Comparison of ENCODE assay signal across 8 cellular contexts in the genomic region with DNA sequence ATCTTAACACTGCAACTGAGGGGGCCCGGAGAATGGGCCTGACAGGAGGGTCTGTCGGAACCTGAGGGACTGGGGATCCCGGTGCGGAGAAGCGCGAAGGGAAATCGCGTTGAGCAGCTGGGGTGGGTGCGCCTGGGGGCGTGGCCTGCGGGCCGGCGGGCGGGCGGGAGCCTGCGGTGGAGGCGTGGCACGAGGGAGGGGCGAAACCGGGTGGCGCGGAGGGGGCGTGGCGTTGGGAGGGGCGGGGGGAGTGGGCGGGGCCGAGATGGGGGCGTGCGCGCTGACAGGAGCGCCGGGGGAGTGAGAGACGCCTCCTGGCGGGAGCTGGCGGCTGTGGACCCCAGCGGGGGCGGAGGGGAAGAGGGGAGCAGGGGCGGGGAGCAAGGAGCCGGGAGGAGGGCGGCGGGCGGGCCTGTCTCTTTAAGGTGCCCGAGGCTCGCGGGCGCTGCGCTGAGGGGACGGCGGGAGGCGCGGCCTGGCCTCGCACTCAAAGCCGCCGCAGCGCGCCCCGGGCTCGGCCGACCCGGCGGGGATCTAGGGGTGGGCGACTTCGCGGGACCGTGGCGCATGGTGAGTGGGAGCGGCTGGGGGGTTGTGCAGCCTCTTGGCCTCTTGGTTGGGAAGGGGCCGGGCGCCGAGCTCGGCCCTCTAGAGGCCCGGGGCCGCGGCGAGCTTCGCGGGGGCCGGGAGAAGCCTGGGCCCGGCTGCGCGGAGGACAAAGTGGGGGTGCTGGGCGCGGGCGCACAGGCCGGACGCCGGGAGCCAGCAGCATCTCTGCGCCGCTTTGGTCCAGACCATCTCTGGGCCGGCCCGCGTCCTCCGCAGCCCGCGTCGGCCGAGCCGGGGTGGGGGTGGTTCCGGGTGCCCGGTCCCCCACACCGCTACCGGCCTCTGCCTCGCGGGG. TPM values are rescaled to one million over a fixed set of nuclear protein-coding genes. Genes with fewer than 3 reads are reported as not detected.
DNase-seq lines count a peak whose midpoint lies in the region; ATAC-seq, FAIRE-seq and TF ChIP-seq lines count a peak whose summit lies in the region.

A gene (plus strand): TSS at position 423 of the 904 bp plus-strand sequence. CDS start 2,457 bp downstream, outside the sequence.

- H3K27me3 Mint-ChIP-seq in activated T-helper 1 cell treated with anti-CD3 and anti-CD28 coated beads, Interleukin-12 subunit alpha, Interleukin-12 subunit beta, Interleukin-2, Interleukin-4 antibody, amounts not matched to agents 30 ng/mL and 10 ng/mL and 1 ng/mL, durations not matched to agents 14 hours and 24 hours and 36 hours (ENCODE audit: insufficient read depth): peaks cover 32% of the 10 kb centered on the region
- H3K27me3 Mint-ChIP-seq in naive thymus-derived CD4-positive, alpha-beta T cell: peaks cover 0 to 34% (median 0%) of the 10 kb centered on the region in 5 donors
- peaks cover 3 to 11% of the 10 kb centered on the region in 2 donors for H3K27me3 Mint-ChIP-seq in stimulated activated naive B cell treated with anti-CD40 and anti-IgM and Interleukin-4, amounts not matched to agents 10 μg/mL and 1 μg/mL and 100 μg/mL, for 72 hours

- peak within 1 kb of the TSS; percentile 82 for H3K27ac ChIP-seq in fibroblast of lung (ENCODE audit: insufficient read depth, low read length)
- peak within 1 kb of the TSS; percentile 74 for H3K27ac ChIP-seq in naive thymus-derived CD4-positive, alpha-beta T cell (ENCODE audit: low read depth, low read length)

- DNase-seq in DMS79 treated with DMSO at 0.1 percent for 48 hours (lab: John Stamatoyannopoulos, UW): peak; percentile 90
- DNase-seq in Jurkat, Clone E6-1 (ENCODE audit: low read depth, low spot score): peak; percentile 87
- peak; percentile 72 for DNase-seq in RCC 7860 (ENCODE audit: low spot score)
- peak; percentile 88 for DNase-seq in activated T-helper 1 cell treated with anti-CD3 and anti-CD28 coated beads, Interleukin-12 subunit alpha, Interleukin-12 subunit beta, Interleukin-2, Interleukin-4 antibody, amounts not matched to agents 30 ng/mL and 10 ng/mL and 1 ng/mL, durations not matched to agents 14 hours and 24 hours and 36 hours (ENCODE audit: low spot score)
- DNase-seq in fibroblast of lung (ENCODE audit: low read depth in 2 of 2): peak; percentile 95
- peak; percentile 86 to 94 (median 90) for DNase-seq in naive thymus-derived CD4-positive, alpha-beta T cell
- DNase-seq in stimulated activated naive B cell treated with anti-CD40 and anti-IgM and Interleukin-4, amounts not matched to agents 10 μg/mL and 1 μg/mL and 100 μg/mL, for 72 hours: peak; percentile 87

- no peaks in the 10 kb centered on the region for H3K27me3 ChIP-seq in fibroblast of lung (ENCODE audit: control insufficient read depth, insufficient read depth, low read length)
- H3K27me3 ChIP-seq in naive thymus-derived CD4-positive, alpha-beta T cell (ENCODE audit: control insufficient read depth in 2 of 2, insufficient read depth in 2 of 2, low read length in 2 of 2): no peaks in the 10 kb centered on the region

- H2AFZ ChIP-seq in fibroblast of lung (ENCODE audit: low read length): peak within 1 kb of the TSS; percentile 93

- no peaks in the 10 kb centered on the region for H4K20me1 ChIP-seq in fibroblast of lung (ENCODE audit: control insufficient read depth, extremely low read depth, insufficient read depth, low read length)

- H3K9me3 ChIP-seq in fibroblast of lung (ENCODE audit: control insufficient read depth, insufficient read depth, low read depth, low read length): no peaks in the 10 kb centered on the region
- no peaks in the 10 kb centered on the region for H3K9me3 ChIP-seq in naive thymus-derived CD4-positive, alpha-beta T cell (ENCODE audit: control insufficient read depth in 2 of 3, low read length in 3 of 3)

- H3K36me3 Mint-ChIP-seq in activated T-helper 1 cell treated with anti-CD3 and anti-CD28 coated beads, Interleukin-12 subunit alpha, Interleukin-12 subunit beta, Interleukin-2, Interleukin-4 antibody, amounts not matched to agents 30 ng/mL and 10 ng/mL and 1 ng/mL, durations not matched to agents 14 hours and 24 hours and 36 hours (ENCODE audit: low read depth): peaks cover 9% of the 10 kb centered on the region
- peaks cover 0 to 7% (median 4%) of the 10 kb centered on the region in 5 donors for H3K36me3 Mint-ChIP-seq in naive thymus-derived CD4-positive, alpha-beta T cell
- peaks cover 0 to 4% of the 10 kb centered on the region in 2 donors for H3K36me3 Mint-ChIP-seq in stimulated activated naive B cell treated with anti-CD40 and anti-IgM and Interleukin-4, amounts not matched to agents 10 μg/mL and 1 μg/mL and 100 μg/mL, for 72 hours

- H3K9me3 Mint-ChIP-seq in activated T-helper 1 cell treated with anti-CD3 and anti-CD28 coated beads, Interleukin-12 subunit alpha, Interleukin-12 subunit beta, Interleukin-2, Interleukin-4 antibody, amounts not matched to agents 30 ng/mL and 10 ng/mL and 1 ng/mL, durations not matched to agents 14 hours and 24 hours and 36 hours: no peaks in the 10 kb centered on the region
- H3K9me3 Mint-ChIP-seq in naive thymus-derived CD4-positive, alpha-beta T cell: peaks cover 0 to 6% (median 0%) of the 10 kb centered on the region in 11 donors
- peaks cover 0 to 1% of the 10 kb centered on the region in 2 donors for H3K9me3 Mint-ChIP-seq in stimulated activated naive B cell treated with anti-CD40 and anti-IgM and Interleukin-4, amounts not matched to agents 10 μg/mL and 1 μg/mL and 100 μg/mL, for 72 hours

- H3K79me2 ChIP-seq in fibroblast of lung (ENCODE audit: control insufficient read depth, insufficient read depth, low read length): peaks cover 28% of the 10 kb centered on the region

- CTCF ChIA-PET in naive thymus-derived CD4-positive, alpha-beta T cell (lab: Charles Lee): no interaction called here

- peak within 1 kb of the TSS; percentile 84 for H3K9ac ChIP-seq in fibroblast of lung (ENCODE audit: insufficient read depth, low read length)

- no peaks in the 10 kb centered on the region for H3K36me3 ChIP-seq in fibroblast of lung (ENCODE audit: control insufficient read depth, insufficient read depth, low read length)
- H3K36me3 ChIP-seq in naive thymus-derived CD4-positive, alpha-beta T cell (ENCODE audit: control insufficient read depth in 2 of 3, insufficient read depth in 3 of 3, low read length in 3 of 3): no peaks in the 10 kb centered on the region

- POLR2A ChIA-PET in naive thymus-derived CD4-positive, alpha-beta T cell (lab: Charles Lee): interaction anchor here (0.8 to 2.8 kb wide), 4 partner anchors 196 to 579 kb away, joined by 3 to 10 read pairs (median 6); a partner anchor contains a TSS

- peak within 1 kb of the TSS; percentile 69 for H3K4me3 ChIP-seq in Jurkat, Clone E6-1 (ENCODE audit: low read length)
- H3K4me3 ChIP-seq in fibroblast of lung (replicated peaks in 1 of 4; ENCODE audit: control extremely low read depth in 1 of 4, insufficient read depth in 1 of 4, low read depth in 3 of 4, low read length in 4 of 4): peak within 1 kb of the TSS; percentile 72 to 98 (median 82)
- peak within 1 kb of the TSS; percentile 90 for H3K4me3 ChIP-seq in naive thymus-derived CD4-positive, alpha-beta T cell (ENCODE audit: low read length)

- H3K4me3 Mint-ChIP-seq in activated T-helper 1 cell treated with anti-CD3 and anti-CD28 coated beads, Interleukin-12 subunit alpha, Interleukin-12 subunit beta, Interleukin-2, Interleukin-4 antibody, amounts not matched to agents 30 ng/mL and 10 ng/mL and 1 ng/mL, durations not matched to agents 14 hours and 24 hours and 36 hours: peak within 1 kb of the TSS; percentile 92
- peak within 1 kb of the TSS; percentile 86 to 94 (median 92) for H3K4me3 Mint-ChIP-seq in naive thymus-derived CD4-positive, alpha-beta T cell
- H3K4me3 Mint-ChIP-seq in stimulated activated naive B cell treated with anti-CD40 and anti-IgM and Interleukin-4, amounts not matched to agents 10 μg/mL and 1 μg/mL and 100 μg/mL, for 72 hours: peak within 1 kb of the TSS; percentile 91 to 93

- peak within 1 kb of the TSS; percentile 49 for H3K27ac Mint-ChIP-seq in activated T-helper 1 cell treated with anti-CD3 and anti-CD28 coated beads, Interleukin-12 subunit alpha, Interleukin-12 subunit beta, Interleukin-2, Interleukin-4 antibody, amounts not matched to agents 30 ng/mL and 10 ng/mL and 1 ng/mL, durations not matched to agents 14 hours and 24 hours and 36 hours
- peak within 1 kb of the TSS; percentile 63 to 97 (median 88) for H3K27ac Mint-ChIP-seq in naive thymus-derived CD4-positive, alpha-beta T cell
- H3K27ac Mint-ChIP-seq in stimulated activated naive B cell treated with anti-CD40 and anti-IgM and Interleukin-4, amounts not matched to agents 10 μg/mL and 1 μg/mL and 100 μg/mL, for 72 hours: peak within 1 kb of the TSS; percentile 69

- intact Hi-C loops in activated T-helper 1 cell treated with anti-CD3 and anti-CD28 coated beads, Interleukin-12 subunit alpha, Interleukin-12 subunit beta, Interleukin-2, Interleukin-4 antibody, amounts not matched to agents 30 ng/mL and 10 ng/mL and 1 ng/mL, durations not matched to agents 14 hours and 24 hours and 36 hours (cut with micrococcal nuclease): loop anchor here (1.0 to 5.0 kb wide), 11 partner anchors 77 to 1192 kb away; a partner anchor contains a TSS
- intact Hi-C loops in naive thymus-derived CD4-positive, alpha-beta T cell (cut with micrococcal nuclease): loop anchor here (1.0 to 10.0 kb wide), 17 partner anchors 60 to 1193 kb away; a partner anchor contains a TSS

- peaks cover 33% of the 10 kb centered on the region for H3K4me1 Mint-ChIP-seq in activated T-helper 1 cell treated with anti-CD3 and anti-CD28 coated beads, Interleukin-12 subunit alpha, Interleukin-12 subunit beta, Interleukin-2, Interleukin-4 antibody, amounts not matched to agents 30 ng/mL and 10 ng/mL and 1 ng/mL, durations not matched to agents 14 hours and 24 hours and 36 hours (ENCODE audit: low read depth)
- H3K4me1 Mint-ChIP-seq in naive thymus-derived CD4-positive, alpha-beta T cell: peaks cover 1 to 33% (median 24%) of the 10 kb centered on the region in 7 donors
- peaks cover 5 to 19% of the 10 kb centered on the region in 2 donors for H3K4me1 Mint-ChIP-seq in stimulated activated naive B cell treated with anti-CD40 and anti-IgM and Interleukin-4, amounts not matched to agents 10 μg/mL and 1 μg/mL and 100 μg/mL, for 72 hours

- peak within 1 kb of the TSS; percentile 96 for H3K4me2 ChIP-seq in fibroblast of lung (ENCODE audit: extremely low read depth, insufficient read depth, low read length)

- FAIRE-seq in RCC 7860 (lab: Jason Lieb, UNC): no peak

- ATAC-seq in GM21619 (IDR thresholded peaks at IDR 0.05; ENCODE audit: unreplicated experiment): peak; percentile 69
- peak; percentile 94 for ATAC-seq in naive thymus-derived CD4-positive, alpha-beta T cell
- ATAC-seq in stimulated activated naive B cell treated with anti-CD40 and anti-IgM and Interleukin-4, amounts not matched to agents 10 μg/mL and 1 μg/mL and 100 μg/mL, for 72 hours (replicated peaks): peak; percentile 88 to 92

- peak; percentile 15 to 30 for TF ChIP-seq CTCF in fibroblast of lung (conservative IDR thresholded peaks at IDR 0.05 in 1 of 2, IDR thresholded peaks at IDR 0.05 in 1 of 2; ENCODE audit: low read depth in 1 of 2, low read length in 2 of 2)

- H3K4me1 ChIP-seq in fibroblast of lung (ENCODE audit: control insufficient read depth, extremely low read depth, insufficient read depth, low read length): peaks cover 2% of the 10 kb centered on the region
- peaks cover 0 to 8% of the 10 kb centered on the region in 2 donors for H3K4me1 ChIP-seq in naive thymus-derived CD4-positive, alpha-beta T cell (ENCODE audit: control insufficient read depth in 2 of 2, insufficient read depth in 2 of 2, low read length in 2 of 2)

RNA-seq across cellular contexts. Expression of the gene that starts here (rescaled TPM):
- polyA plus RNA-seq in Jurkat, Clone E6-1 (2012; ENCODE audit: insufficient read depth, insufficient read length): 6.6 TPM
- total RNA-seq in activated T-helper 1 cell treated with anti-CD3 and anti-CD28 coated beads, Interleukin-12 subunit alpha, Interleukin-12 subunit beta, Interleukin-2, Interleukin-4 antibody, amounts not matched to agents 30 ng/mL and 10 ng/mL and 1 ng/mL, durations not matched to agents 14 hours and 24 hours and 36 hours: 10.6 and 11.3 TPM in 2 replicates
- total RNA-seq in fibroblast of lung: 170 and 216 TPM in 2 replicates
- 171 and 188 TPM in 2 replicates for polyA plus RNA-seq in fibroblast of lung
- 107 and 118 TPM in 2 replicates for polyA plus RNA-seq in fibroblast of lung (2012)
- 120 and 175 TPM in 2 replicates for polyA minus RNA-seq in fibroblast of lung (ENCODE audit: low replicate concordance)
- total RNA-seq in naive thymus-derived CD4-positive, alpha-beta T cell: 1 to 10 TPM; 2.4 to 7.6 (median 5.8) TPM
- polyA plus RNA-seq in naive thymus-derived CD4-positive, alpha-beta T cell: 1 to 10 TPM; 3.9 to 5.0 TPM

Comparison
In these comparisons a context has a peak if more than half of its experiments do, and no peak if none do; other contexts are left out.
1. Peak in every context shown above with its lines: DNase-seq, ATAC-seq, H3K4me3 ChIP-seq and H3K27ac ChIP-seq.
2. RNA of the gene that starts here (total RNA-seq): 170 to 216 TPM in fibroblast of lung; 10.6 to 11.3 TPM in activated T-helper 1 cell treated with anti-CD3 and anti-CD28 coated beads, Interleukin-12 subunit alpha, Interleukin-12 subunit beta, Interleukin-2, Interleukin-4 antibody, amounts not matched to agents 30 ng/mL and 10 ng/mL and 1 ng/mL, durations not matched to agents 14 hours and 24 hours and 36 hours and 2.4 to 7.6 TPM in naive thymus-derived CD4-positive, alpha-beta T cell; every median in the first group is over 10 times any median in the second.
3. RNA of the gene that starts here (polyA plus RNA-seq): 107 to 188 TPM in fibroblast of lung; 3.9 to 5.0 TPM in naive thymus-derived CD4-positive, alpha-beta T cell; every median in the first group is over 10 times any median in the second.